In genomic region chr1:26542781-26543443, GRCh38 we compare ENCODE assay signal across 9 cellular contexts. TPM values are rescaled to one million over a fixed set of nuclear protein-coding genes. Genes with fewer than 3 reads are reported as not detected.
DNase-seq lines count a peak whose midpoint lies in the region; ATAC-seq and TF ChIP-seq lines count a peak whose summit lies in the region.
"Had no signal": no experiment of that assay in that cellular context is flagged by ENCODE, and none has a peak within 500 bp of the region (broad histone marks: within the 10 kb centered on the region; RNA-seq: fewer than 3 reads in every experiment).

No MANE protein-coding gene starts in this region.

- H3K27ac Mint-ChIP-seq in nephron progenitor cell (peak overlapping the region; percentile 90), GM23338 (no peak overlapping the region; the same call in 1 of the 2 replicates)

- H3K4me3 Mint-ChIP-seq in nephron progenitor cell: no peak overlapping the region
- H3K4me3 Mint-ChIP-seq in GM23338: no peak overlapping the region

- H3K9me2 ChIP-seq in DOHH2 (replicated peaks; ENCODE audit: control insufficient read depth, low read length) (no peaks in the 10 kb centered on the region), GM23338 (ENCODE audit: insufficient read depth) (no peaks in the 10 kb centered on the region)

- H3K9me3 Mint-ChIP-seq in nephron progenitor cell (no peaks in the 10 kb centered on the region), GM23338 (no peaks in the 10 kb centered on the region)

- H3K36me3 Mint-ChIP-seq in nephron progenitor cell (ENCODE audit: low read depth): peaks cover 8% of the 10 kb centered on the region
- peaks cover 15% of the 10 kb centered on the region; the same call in 1 of the 3 replicates for H3K36me3 Mint-ChIP-seq in GM23338 (ENCODE audit: low read depth)

- H2AFZ ChIP-seq in GM23338: no peak overlapping the region

- DNase-seq in Kasumi-1 (lab: John Stamatoyannopoulos, UW) (peak; percentile 38 to 46), ascending aorta (ENCODE audit: low spot score in 2 of 2) (no peak), nephron progenitor cell (no peak), KG1 (lab: John Stamatoyannopoulos, UW) (no peak), anterior cingulate cortex (lab: John Stamatoyannopoulos, UW) (no peak), GM23338 (ENCODE audit: low spot score) (no peak), GDM1 (lab: John Stamatoyannopoulos, UW) (no peak)
- DNase-seq: NCI-H748 treated with DMSO at 0.1 percent for 48 hours had no signal

- H3K4me3 ChIP-seq in DOHH2 (ENCODE audit: low read length) (peak overlapping the region; percentile 78), ascending aorta (no peak overlapping the region), GM23338 (no peak overlapping the region)

- ATAC-seq in GM23338: no peak

- H3K79me2 ChIP-seq in DOHH2 (ENCODE audit: control insufficient read depth, low read length) (peaks cover 33% of the 10 kb centered on the region), GM23338 (replicated peaks; ENCODE audit: insufficient read depth) (0 out of 2 replicates have a peak, but pooled peaks cover 6% of the 10 kb centered on the region)

- intact Hi-C loops in ascending aorta (cut with DNase I): no loop called here

- H3K9me3 ChIP-seq in DOHH2 (ENCODE audit: control insufficient read depth, insufficient read depth, low read length) (no peaks in the 10 kb centered on the region), ascending aorta (no peaks in the 10 kb centered on the region)

- H3K4me2 ChIP-seq in DOHH2 (ENCODE audit: low read length): peak overlapping the region; percentile 98
- no peak overlapping the region for H3K4me2 ChIP-seq in GM23338

- H3K27me3 Mint-ChIP-seq in nephron progenitor cell (ENCODE audit: low read depth, poor library complexity): peaks cover 7% of the 10 kb centered on the region
- H3K27me3 Mint-ChIP-seq in GM23338 (ENCODE audit: insufficient read depth, low read depth, poor library complexity): peaks cover 5% of the 10 kb centered on the region

- peaks cover 25% of the 10 kb centered on the region for H3F3A ChIP-seq in DOHH2 (ENCODE audit: control insufficient read depth, insufficient read depth)
- H3F3A ChIP-seq in GM23338 (replicated peaks; ENCODE audit: low read depth): no peaks in the 10 kb centered on the region

- TF ChIP-seq CTCF in DOHH2 (IDR thresholded peaks at IDR 0.05; ENCODE audit: low read depth, low read length, poor library complexity, severe bottlenecking) (no peak), ascending aorta (IDR thresholded peaks at IDR 0.05) (no peak), nephron progenitor cell (IDR thresholded peaks at IDR 0.05) (no peak), GM23338 (conservative IDR thresholded peaks at IDR 0.05; ENCODE audit: low read depth in 2 of 2) (no peak)

- H3K4me1 Mint-ChIP-seq in nephron progenitor cell (peaks cover 63% of the 10 kb centered on the region), GM23338 (peaks cover 24% of the 10 kb centered on the region)

- H3K27me3 ChIP-seq in DOHH2 (ENCODE audit: control insufficient read depth, low read length) (no peaks in the 10 kb centered on the region), ascending aorta (no peaks in the 10 kb centered on the region), GM23338 (ENCODE audit: insufficient read depth) (no peaks in the 10 kb centered on the region)

- H3K36me3 ChIP-seq in DOHH2 (ENCODE audit: control insufficient read depth, low read length): peaks cover 20% of the 10 kb centered on the region
- no peaks in the 10 kb centered on the region for H3K36me3 ChIP-seq in ascending aorta
- H3K36me3 ChIP-seq in GM23338 (ENCODE audit: insufficient read depth): no peaks in the 10 kb centered on the region; the same call in 1 of the 2 replicates

- H3K4me1 ChIP-seq in DOHH2 (ENCODE audit: control insufficient read depth, low read length): peaks cover 95% of the 10 kb centered on the region
- H3K4me1 ChIP-seq in ascending aorta: no peaks in the 10 kb centered on the region
- H3K4me1 ChIP-seq in GM23338 (ENCODE audit: insufficient read depth): peaks cover 4% of the 10 kb centered on the region

- peak overlapping the region; percentile 95 for H3K27ac ChIP-seq in DOHH2 (ENCODE audit: low read depth, low read length)
- H3K27ac ChIP-seq in ascending aorta: peak overlapping the region; percentile 22 to 62
- H3K27ac ChIP-seq in GM23338 (ENCODE audit: low read depth): no peak overlapping the region

- no peaks in the 10 kb centered on the region for H4K20me1 ChIP-seq in DOHH2 (ENCODE audit: control insufficient read depth, insufficient read depth, low read depth, low read length)
- peaks cover 14% of the 10 kb centered on the region; the same call in 1 of the 2 replicates for H4K20me1 ChIP-seq in GM23338 (replicated peaks; ENCODE audit: insufficient read depth)

TF ChIP-seq in GM23338, 12 proteins besides CTCF, POLR2A, EP300 and RAD21 (continues in another document):
- TF ChIP-seq EZH2 (IDR thresholded peaks at IDR 0.05; ENCODE audit: low read depth, unreplicated experiment): no peak
- no peak for TF ChIP-seq NANOG (IDR thresholded peaks at IDR 0.05; ENCODE audit: borderline replicate concordance)
- TF ChIP-seq REST (IDR thresholded peaks at IDR 0.05; ENCODE audit: unreplicated experiment): no peak

RNA-seq across cellular contexts. Expression of gene RPS6KA1, which starts 13.4 kb away (rescaled TPM):
- total RNA-seq in ascending aorta: 9.6 TPM
- total RNA-seq in GM23338 (2014; rRNA removed; shearing (Covaris generic)): 68.6 and 84.2 TPM in 2 replicates
- 28.3 and 30.5 TPM in 2 replicates for polyA plus RNA-seq in GM23338 (2016; fragmentation: Nextera tagmentation; extraction: Ambion mirVana)

Comparison
In these comparisons a context has a peak if more than half of its experiments do, and no peak if none do; other contexts are left out.
1. DNase-seq: peak in Kasumi-1 (2 of 2); none in ascending aorta (0 of 2), nephron progenitor cell (single experiment), KG1 (single experiment), anterior cingulate cortex (0 of 58), GM23338 (single experiment) and GDM1 (single experiment).